8 cellular contexts compared by ENCODE assay signal in genomic region chr10:120456626-120457430, GRCh38. TPM values are rescaled to one million over a fixed set of nuclear protein-coding genes. Genes with fewer than 3 reads are reported as not detected.
DNase-seq lines count a peak whose midpoint lies in the region; ATAC-seq, FAIRE-seq and TF ChIP-seq lines count a peak whose summit lies in the region.

PLPP4 (plus strand) TSS chr10:120457227; CDS start chr10:120457306, 79 bp downstream.

- H3K36me3 ChIP-seq in MM.1S (replicated peaks; ENCODE audit: insufficient read depth, low read length) (no peaks in the 10 kb centered on the region), bronchial epithelial cell (ENCODE audit: control insufficient read depth, insufficient read depth, low read length) (no peaks in the 10 kb centered on the region)

- H3K4me3 Mint-ChIP-seq in stimulated activated naive CD8-positive, alpha-beta T cell treated with anti-CD3 and anti-CD28 coated beads, Interleukin-15, Interleukin-2, amounts not matched to agents 100 ng/mL and 50 ng/mL, for 24 hours: peak within 1 kb of the TSS; percentile 41
- H3K4me3 Mint-ChIP-seq in CD4-positive, alpha-beta T cell: no peak within 1 kb of the TSS

- H3K9me3 Mint-ChIP-seq in stimulated activated naive CD8-positive, alpha-beta T cell treated with anti-CD3 and anti-CD28 coated beads, Interleukin-15, Interleukin-2, amounts not matched to agents 100 ng/mL and 50 ng/mL, for 24 hours: no peaks in the 10 kb centered on the region
- H3K9me3 Mint-ChIP-seq in CD4-positive, alpha-beta T cell: no peaks in the 10 kb centered on the region

- peak within 1 kb of the TSS; percentile 67 for H2AFZ ChIP-seq in MM.1S (ENCODE audit: low read length)

- no peaks in the 10 kb centered on the region for H3K27me3 ChIP-seq in MM.1S (replicated peaks; ENCODE audit: insufficient read depth, low read length)
- peaks cover 26% of the 10 kb centered on the region for H3K27me3 ChIP-seq in bronchial epithelial cell (ENCODE audit: control insufficient read depth, insufficient read depth, low read length)
- H3K27me3 ChIP-seq in CD4-positive, alpha-beta T cell (ENCODE audit: control insufficient read depth, insufficient read depth, low read length): peaks cover 32% of the 10 kb centered on the region

- H3K9me2 ChIP-seq in MM.1S (replicated peaks; ENCODE audit: insufficient read depth, low read length): no peaks in the 10 kb centered on the region

- FAIRE-seq in GM12891 (lab: Jason Lieb, UNC): no peak
- no peak for FAIRE-seq in bronchial epithelial cell (lab: Jason Lieb, UNC)

- H3K4me2 ChIP-seq in MM.1S (ENCODE audit: low read depth, low read length): peak within 1 kb of the TSS; percentile 60; the same call in 1 of the 2 replicates

- DNase-seq in GM12891 (ENCODE audit: insufficient read length, low spot score) (peak; percentile 38), MM.1S (peak; percentile 44), bronchial epithelial cell (ENCODE audit: low read depth) (no peak), left colon (no peak), activated gamma-delta T cell treated with Interleukin-2 at 50 U/mL for 16 hours (no peak)
- DNase-seq in CD4-positive, alpha-beta T cell: no peak

- no peak for TF ChIP-seq POLR2A in GM12891 (IDR thresholded peaks at IDR 0.05; ENCODE audit: low read depth, low read length)

- no peaks in the 10 kb centered on the region for H3K36me3 Mint-ChIP-seq in stimulated activated naive CD8-positive, alpha-beta T cell treated with anti-CD3 and anti-CD28 coated beads, Interleukin-15, Interleukin-2, amounts not matched to agents 100 ng/mL and 50 ng/mL, for 24 hours (ENCODE audit: low read depth)
- H3K36me3 Mint-ChIP-seq in CD4-positive, alpha-beta T cell (ENCODE audit: low read depth): no peaks in the 10 kb centered on the region

- ATAC-seq in left colon: peak; percentile 44
- no peak for ATAC-seq in CD4-positive, alpha-beta T cell (ENCODE audit: poor library complexity)
- no peak for ATAC-seq in HG03521 (IDR thresholded peaks at IDR 0.05; ENCODE audit: unreplicated experiment)

- H3K4me3 ChIP-seq in MM.1S (ENCODE audit: low read length): peak within 1 kb of the TSS; percentile 57
- H3K4me3 ChIP-seq in bronchial epithelial cell (ENCODE audit: low read depth, low read length): peak within 1 kb of the TSS; percentile 27

- no peaks in the 10 kb centered on the region for H3F3A ChIP-seq in MM.1S (ENCODE audit: insufficient read depth, low read length)

- no peaks in the 10 kb centered on the region for H3K4me1 Mint-ChIP-seq in stimulated activated naive CD8-positive, alpha-beta T cell treated with anti-CD3 and anti-CD28 coated beads, Interleukin-15, Interleukin-2, amounts not matched to agents 100 ng/mL and 50 ng/mL, for 24 hours (ENCODE audit: low read depth)
- H3K4me1 Mint-ChIP-seq in CD4-positive, alpha-beta T cell (ENCODE audit: low read depth): no peaks in the 10 kb centered on the region

- TF ChIP-seq CTCF in MM.1S (IDR thresholded peaks at IDR 0.05; ENCODE audit: low read length): no peak
- no peak for TF ChIP-seq CTCF in bronchial epithelial cell (IDR thresholded peaks at IDR 0.05; ENCODE audit: insufficient read depth, low read length, severe bottlenecking)
- TF ChIP-seq CTCF in CD4-positive, alpha-beta T cell (IDR thresholded peaks at IDR 0.05): no peak

- no peaks in the 10 kb centered on the region for H3K79me2 ChIP-seq in MM.1S (ENCODE audit: low read length)

- no peaks in the 10 kb centered on the region for H3K4me1 ChIP-seq in MM.1S (ENCODE audit: low read length)

- CTCF ChIA-PET in CD4-positive, alpha-beta T cell (lab: Charles Lee): no interaction called here

- POLR2A ChIA-PET in CD4-positive, alpha-beta T cell (lab: Charles Lee): no interaction called here

- no peak within 1 kb of the TSS for H3K27ac Mint-ChIP-seq in stimulated activated naive CD8-positive, alpha-beta T cell treated with anti-CD3 and anti-CD28 coated beads, Interleukin-15, Interleukin-2, amounts not matched to agents 100 ng/mL and 50 ng/mL, for 24 hours
- H3K27ac Mint-ChIP-seq in CD4-positive, alpha-beta T cell: no peak within 1 kb of the TSS

- H3K9me3 ChIP-seq in MM.1S (replicated peaks; ENCODE audit: insufficient read depth, low read length): no peaks in the 10 kb centered on the region
- no peaks in the 10 kb centered on the region for H3K9me3 ChIP-seq in CD4-positive, alpha-beta T cell (ENCODE audit: control insufficient read depth, low read length)

- intact Hi-C loops in left colon (cut with DNase I, micrococcal nuclease): no loop called here
- intact Hi-C loops in CD4-positive, alpha-beta T cell (cut with DNase I, micrococcal nuclease): no loop called here

- no peaks in the 10 kb centered on the region for H4K20me1 ChIP-seq in MM.1S (ENCODE audit: insufficient read depth, low read length)

- no peak within 1 kb of the TSS for H3K27ac ChIP-seq in MM.1S (ENCODE audit: low read length)
- H3K27ac ChIP-seq in CD4-positive, alpha-beta T cell (ENCODE audit: low read depth, low read length): no peak within 1 kb of the TSS

- H3K27me3 Mint-ChIP-seq in stimulated activated naive CD8-positive, alpha-beta T cell treated with anti-CD3 and anti-CD28 coated beads, Interleukin-15, Interleukin-2, amounts not matched to agents 100 ng/mL and 50 ng/mL, for 24 hours: peaks cover 49% of the 10 kb centered on the region
- H3K27me3 Mint-ChIP-seq in CD4-positive, alpha-beta T cell: peaks cover 60% of the 10 kb centered on the region

- H3K9ac ChIP-seq in MM.1S (ENCODE audit: low read length): no peak within 1 kb of the TSS; the same call in 1 of the 2 replicates

TF ChIP-seq in GM12891, 5 proteins besides CTCF, POLR2A, EP300 and RAD21:
- no peak for TF ChIP-seq POU2F2 (IDR thresholded peaks at IDR 0.05; ENCODE audit: low read depth, low read length)
- no peak for TF ChIP-seq PAX5 (IDR thresholded peaks at IDR 0.05; ENCODE audit: insufficient read depth, low read length, severe bottlenecking)
- TF ChIP-seq POLR2AphosphoS5 (IDR thresholded peaks at IDR 0.05; ENCODE audit: low read depth, low read length): no peak
- TF ChIP-seq SPI1 (IDR thresholded peaks at IDR 0.05; ENCODE audit: low read depth, low read length): no peak

RNA-seq across cellular contexts. Expression of gene PLPP4, which starts in this region (rescaled TPM):
- polyA plus RNA-seq in GM12891 (2012; ENCODE audit: low read depth, missing spikeins): not detected
- total RNA-seq in bronchial epithelial cell (0.13 and 0.26 TPM in 2 replicates), left colon (under 1 TPM; 0.24 to 0.47 TPM)
- total RNA-seq in CD4-positive, alpha-beta T cell: not detected

Comparison
In these comparisons a context has a peak if more than half of its experiments do, and no peak if none do; other contexts are left out.
1. Peak in ATAC-seq in left colon; RNA of the gene not detected or under 1 TPM.
2. DNase-seq: peak in GM12891 (single experiment) and MM.1S (single experiment); none in bronchial epithelial cell (single experiment), left colon (0 of 2), CD4-positive, alpha-beta T cell (0 of 10) and activated gamma-delta T cell treated with Interleukin-2 at 50 U/mL for 16 hours (single experiment).